Comparison of ENCODE assay signal across 8 cellular contexts in the genomic region with DNA sequence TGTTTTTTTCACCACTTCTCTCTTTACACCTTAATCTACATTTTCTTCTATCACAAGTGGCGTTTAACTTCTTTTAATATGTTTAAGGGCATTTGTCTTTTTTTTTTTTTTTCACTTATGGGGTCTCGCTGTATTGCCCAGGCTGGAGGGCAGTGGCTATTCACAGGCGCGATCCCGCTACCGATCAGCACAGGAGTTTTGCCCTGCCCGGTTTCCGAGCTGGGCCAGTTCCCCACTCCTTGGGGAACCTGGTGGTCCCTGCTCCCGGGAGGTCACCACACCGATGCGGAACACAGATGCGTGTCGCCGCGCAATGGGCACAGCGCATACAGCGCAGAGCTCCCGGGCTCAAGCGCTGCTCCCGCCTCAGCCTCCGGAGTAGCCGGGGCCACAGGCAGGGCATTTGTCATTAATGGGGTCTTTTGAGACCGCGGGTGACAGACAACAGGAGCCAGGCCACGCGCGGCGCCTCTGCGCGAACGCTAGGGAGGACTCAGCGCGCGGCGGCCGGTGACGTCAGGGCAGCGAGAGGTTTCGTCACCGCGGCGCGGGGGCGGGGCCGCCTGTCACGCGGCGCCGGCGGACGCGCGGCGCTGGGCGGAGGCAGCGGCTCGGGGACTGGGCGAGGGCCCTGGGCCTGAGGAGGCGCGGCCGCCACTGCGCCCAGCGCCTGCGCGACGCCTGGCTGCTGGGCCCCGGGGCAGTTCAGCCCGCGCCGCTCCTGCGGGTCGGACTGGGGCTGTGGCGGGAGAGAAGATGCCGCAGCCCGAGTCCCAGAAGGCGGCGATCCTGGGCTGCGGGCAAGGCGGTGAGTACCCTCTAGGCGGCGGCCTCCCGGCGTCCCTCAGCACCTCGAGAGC.
DNase-seq lines count a peak whose midpoint lies in the region; ATAC-seq and TF ChIP-seq lines count a peak whose summit lies in the region.

A gene (plus strand): TSS at position 598 of the 860 bp plus-strand sequence. CDS start 68,554 bp downstream, outside the sequence.

- DNase-seq in DMS53 (lab: John Stamatoyannopoulos, UW) (peak; percentile 97), HuH-7 (ENCODE audit: low spot score) (peak; percentile 90), RPMI8226 (peak; percentile 47), fibroblast of pulmonary artery (ENCODE audit: low read depth) (peak; percentile 86), nephron progenitor cell (peak; percentile 91)
- DNase-seq in activated effector memory CD4-positive, alpha-beta T cell treated with Interleukin-2 at 50 U/mL for 16 hours = peak; percentile 82

- H3K4me1 Mint-ChIP-seq in nephron progenitor cell = peaks cover 25% of the 10 kb centered on the region
- peaks cover 45% of the 10 kb centered on the region for H3K4me1 Mint-ChIP-seq in stimulated activated naive CD8-positive, alpha-beta T cell treated with anti-CD3 and anti-CD28 coated beads, Interleukin-15, Interleukin-2, amounts not matched to agents 100 ng/mL and 50 ng/mL, for 24 hours (ENCODE audit: low read depth)

- H3K4me3 Mint-ChIP-seq in nephron progenitor cell = peak within 1 kb of the TSS; percentile 88
- peak within 1 kb of the TSS; percentile 87 for H3K4me3 Mint-ChIP-seq in stimulated activated naive CD8-positive, alpha-beta T cell treated with anti-CD3 and anti-CD28 coated beads, Interleukin-15, Interleukin-2, amounts not matched to agents 100 ng/mL and 50 ng/mL, for 24 hours

- H3K36me3 Mint-ChIP-seq in nephron progenitor cell (ENCODE audit: low read depth) = peaks cover 30% of the 10 kb centered on the region
- H3K36me3 Mint-ChIP-seq in stimulated activated naive CD8-positive, alpha-beta T cell treated with anti-CD3 and anti-CD28 coated beads, Interleukin-15, Interleukin-2, amounts not matched to agents 100 ng/mL and 50 ng/mL, for 24 hours (ENCODE audit: low read depth) = peaks cover 19% of the 10 kb centered on the region

- H3K4me3 ChIP-seq in fibroblast of pulmonary artery (replicated peaks; ENCODE audit: low read depth, low read length) = peak within 1 kb of the TSS; percentile 80

- peaks cover 20% of the 10 kb centered on the region for H3K27me3 Mint-ChIP-seq in nephron progenitor cell (ENCODE audit: low read depth, poor library complexity)
- no peaks in the 10 kb centered on the region for H3K27me3 Mint-ChIP-seq in stimulated activated naive CD8-positive, alpha-beta T cell treated with anti-CD3 and anti-CD28 coated beads, Interleukin-15, Interleukin-2, amounts not matched to agents 100 ng/mL and 50 ng/mL, for 24 hours

- H3K9me3 Mint-ChIP-seq in nephron progenitor cell = peaks cover 28% of the 10 kb centered on the region
- H3K9me3 Mint-ChIP-seq in stimulated activated naive CD8-positive, alpha-beta T cell treated with anti-CD3 and anti-CD28 coated beads, Interleukin-15, Interleukin-2, amounts not matched to agents 100 ng/mL and 50 ng/mL, for 24 hours = peaks cover 4% of the 10 kb centered on the region

- peak within 1 kb of the TSS; percentile 78 for H3K27ac Mint-ChIP-seq in nephron progenitor cell
- H3K27ac Mint-ChIP-seq in stimulated activated naive CD8-positive, alpha-beta T cell treated with anti-CD3 and anti-CD28 coated beads, Interleukin-15, Interleukin-2, amounts not matched to agents 100 ng/mL and 50 ng/mL, for 24 hours = peak within 1 kb of the TSS; percentile 85

- peak; percentile 96 for ATAC-seq in GM21526 (IDR thresholded peaks at IDR 0.05; ENCODE audit: low FRiP score, unreplicated experiment)

- TF ChIP-seq CTCF in fibroblast of pulmonary artery (IDR thresholded peaks at IDR 0.05; ENCODE audit: low read length, missing control alignments) = peak; percentile 19
- TF ChIP-seq CTCF in nephron progenitor cell (IDR thresholded peaks at IDR 0.05) = peak; percentile 8

Comparison
In these comparisons a context has a peak if more than half of its experiments do, and no peak if none do; other contexts are left out.
1. Peak in every context shown above with its lines: DNase-seq, ATAC-seq and H3K4me3 ChIP-seq.
2. DNase-seq: peak in every context shown above with its lines; median percentile 97 in DMS53; 91 in nephron progenitor cell; 90 in HuH-7; 86 in fibroblast of pulmonary artery; 82 in activated effector memory CD4-positive, alpha-beta T cell treated with Interleukin-2 at 50 U/mL for 16 hours; 47 in RPMI8226.